Comparison of ENCODE assay signal across 37 cellular contexts in genomic region chr1:26522073-26522472, GRCh38.
"Had no signal": no experiment of that assay in that cellular context is flagged by ENCODE, and none has a peak within 500 bp of the region (broad histone marks: within the 10 kb centered on the region; RNA-seq: fewer than 3 reads in every experiment).

No MANE protein-coding gene starts in this region.

- DNase-seq: activated B cell treated with CpG ODN at 0.5 μM for 24 hours; activated CD4-positive, alpha-beta memory T cell treated with anti-CD3 and anti-CD28 coated beads, Interleukin-2, amount 10 ng/mL, durations not matched to agents 7 days and 5 days; activated CD4-positive, alpha-beta T cell treated with anti-CD3 and anti-CD28 coated beads for 4 hours; activated CD4-positive, alpha-beta T cell treated with anti-CD3 and anti-CD28 coated beads, Interleukin-2, amount 10 ng/mL, durations not matched to agents 24 days and 14 days; activated CD4-positive, alpha-beta T cell treated with anti-CD3 and anti-CD28 coated beads, Interleukin-2, amount 50 U/mL, for 1 hour; activated CD4-positive, alpha-beta T cell treated with anti-CD3 and anti-CD28 coated beads, Interleukin-2, amount 50 U/mL, for 4 hours; activated CD4-positive, CD25-positive, alpha-beta regulatory T cell treated with anti-CD3 and anti-CD28 coated beads, Interleukin-2, amount 50 U/mL, for 72 hours; activated CD8-positive, alpha-beta memory T cell treated with anti-CD3 and anti-CD28 coated beads for 24 hours; activated CD8-positive, alpha-beta memory T cell treated with anti-CD3 and anti-CD28 coated beads, Interleukin-2, amount 10 ng/mL, durations not matched to agents 7 days and 5 days; activated CD8-positive, alpha-beta memory T cell treated with anti-CD3 and anti-CD28 coated beads, Interleukin-2, amount 50 U/mL, for 48 hours; activated CD8-positive, alpha-beta T cell treated with anti-CD3 and anti-CD28 coated beads, Interleukin-2, amount 10 ng/mL, durations not matched to agents 7 days and 5 days; activated effector memory CD4-positive, alpha-beta T cell treated with Interleukin-2 at 50 U/mL for 16 hours; activated gamma-delta T cell; activated naive CD4-positive, alpha-beta T cell treated with anti-CD3 and anti-CD28 coated beads, Interleukin-2, amount 10 ng/mL, durations not matched to agents 7 days and 5 days; activated naive CD4-positive, alpha-beta T cell treated with Interleukin-2 at 50 U/mL for 16 hours; activated naive CD8-positive, alpha-beta T cell treated with anti-CD3 and anti-CD28 coated beads, Interleukin-2, amount 50 U/mL, for 24 hours; activated T-cell treated with anti-CD3 and anti-CD28 coated beads, Interleukin-2, amount 50 U/mL, for 24 hours; activated T-cell treated with anti-CD3 and anti-CD28 coated beads, Interleukin-2, amount 50 U/mL, for 48 hours; amygdala; anterior cingulate cortex; caudate nucleus; cerebellar nuclear complex; T-helper 1 cell; T-helper 2 cell; T-helper 9 cell had no signal

- H3K27me3 ChIP-seq: ascending aorta, cardiac muscle cell had no signal

- H3K27me3 Mint-ChIP-seq: activated naive CD4-positive, alpha-beta T cell treated with anti-CD3 and anti-CD28 coated beads, Interleukin-2, amount 50 U/mL, for 24 hours had no signal

- H3K36me3 Mint-ChIP-seq: activated CD8-positive, alpha-beta memory T cell treated with anti-CD3 and anti-CD28 coated beads, Interleukin-2, amount 10 ng/mL, durations not matched to agents 7 days and 5 days; activated naive CD4-positive, alpha-beta T cell treated with anti-CD3 and anti-CD28 coated beads, Interleukin-2, amount 10 ng/mL, durations not matched to agents 7 days and 5 days; activated naive CD4-positive, alpha-beta T cell treated with anti-CD3 and anti-CD28 coated beads, Interleukin-2, amount 50 U/mL, for 24 hours; activated naive CD8-positive, alpha-beta T cell; brain had no signal

- H3K9me3 Mint-ChIP-seq: activated B cell treated with CpG ODN at 0.5 μM for 24 hours; activated CD4-positive, alpha-beta memory T cell treated with anti-CD3 and anti-CD28 coated beads, Interleukin-2, amount 10 ng/mL, durations not matched to agents 7 days and 5 days; activated CD4-positive, alpha-beta T cell treated with anti-CD3 and anti-CD28 coated beads, Interleukin-2, amount 10 ng/mL, durations not matched to agents 24 days and 14 days; activated naive CD4-positive, alpha-beta T cell treated with anti-CD3 and anti-CD28 coated beads, Interleukin-2, amount 10 ng/mL, durations not matched to agents 7 days and 5 days; activated naive CD4-positive, alpha-beta T cell treated with anti-CD3 and anti-CD28 coated beads, Interleukin-2, amount 50 U/mL, for 24 hours; activated naive CD8-positive, alpha-beta T cell treated with anti-CD3 and anti-CD28 coated beads, Interleukin-2, amount 50 U/mL, for 24 hours; activated T-cell treated with anti-CD3 and anti-CD28 coated beads, Interleukin-2, amount 50 U/mL, for 24 hours; activated T-helper 2 cell treated with anti-CD3 and anti-CD28 coated beads, Interferon-gamma antibody, Interleukin-2, Interleukin-4, amounts not matched to agents 10 μg/mL and 5 μg/mL and 100 μg/mL, durations not matched to agents 14 hours and 24 hours and 36 hours; central memory CD8-positive, alpha-beta T cell; T-helper 1 cell treated with Interleukin-12 subunit alpha and Interleukin-12 subunit beta and Interleukin-4 antibody, amounts not matched to agents 30 μg/mL and 1 μg/mL, for 36 hours; T-helper 2 cell treated with Interferon-gamma antibody and Interleukin-4, amounts not matched to agents 5 μg/mL and 100 μg/mL, for 36 hours had no signal

- FAIRE-seq: bronchial epithelial cell, TTC549 had no signal

- H3K27ac ChIP-seq: ascending aorta, cardiac muscle cell, VCaP had no signal

- H3K27ac Mint-ChIP-seq: activated B cell treated with CpG ODN at 0.5 μM for 24 hours; activated CD4-positive, alpha-beta memory T cell treated with anti-CD3 and anti-CD28 coated beads, Interleukin-2, amount 10 ng/mL, durations not matched to agents 7 days and 5 days; activated CD4-positive, alpha-beta T cell treated with anti-CD3 and anti-CD28 coated beads, Interleukin-2, amount 10 ng/mL, durations not matched to agents 24 days and 14 days; activated CD8-positive, alpha-beta memory T cell treated with anti-CD3 and anti-CD28 coated beads, Interleukin-2, amount 10 ng/mL, durations not matched to agents 7 days and 5 days; activated CD8-positive, alpha-beta T cell treated with anti-CD3 and anti-CD28 coated beads, Interleukin-2, amount 10 ng/mL, durations not matched to agents 7 days and 5 days; activated naive CD4-positive, alpha-beta T cell treated with anti-CD3 and anti-CD28 coated beads, Interleukin-2, amount 10 ng/mL, durations not matched to agents 7 days and 5 days; activated naive CD4-positive, alpha-beta T cell treated with anti-CD3 and anti-CD28 coated beads, Interleukin-2, amount 50 U/mL, for 24 hours; activated naive CD8-positive, alpha-beta T cell; activated naive CD8-positive, alpha-beta T cell treated with anti-CD3 and anti-CD28 coated beads, Interleukin-2, amount 50 U/mL, for 24 hours; activated T-cell treated with anti-CD3 and anti-CD28 coated beads, Interleukin-2, amount 50 U/mL, for 24 hours; activated T-helper 2 cell treated with anti-CD3 and anti-CD28 coated beads, Interferon-gamma antibody, Interleukin-2, Interleukin-4, amounts not matched to agents 10 μg/mL and 5 μg/mL and 100 μg/mL, durations not matched to agents 14 hours and 24 hours and 36 hours; brain; T-helper 1 cell treated with Interleukin-12 subunit alpha and Interleukin-12 subunit beta and Interleukin-4 antibody, amounts not matched to agents 30 μg/mL and 1 μg/mL, for 36 hours; T-helper 2 cell treated with Interferon-gamma antibody and Interleukin-4, amounts not matched to agents 5 μg/mL and 100 μg/mL, for 36 hours had no signal

- ATAC-seq: activated CD8-positive, alpha-beta memory T cell treated with anti-CD3 and anti-CD28 coated beads, Interleukin-2, amount 10 ng/mL, durations not matched to agents 7 days and 5 days; activated CD8-positive, alpha-beta T cell treated with anti-CD3 and anti-CD28 coated beads, Interleukin-2, amount 10 ng/mL, durations not matched to agents 7 days and 5 days; activated naive CD8-positive, alpha-beta T cell treated with anti-CD3 and anti-CD28 coated beads, Interleukin-2, amount 50 U/mL, for 24 hours had no signal

- H3K4me3 ChIP-seq: ascending aorta, cardiac muscle cell had no signal

- H3K9me3 ChIP-seq: ascending aorta had no signal

- H3K4me1 Mint-ChIP-seq: activated B cell treated with CpG ODN at 0.5 μM for 24 hours; activated naive CD8-positive, alpha-beta T cell treated with anti-CD3 and anti-CD28 coated beads, Interleukin-2, amount 50 U/mL, for 24 hours; brain; central memory CD8-positive, alpha-beta T cell had no signal

- H3K4me1 ChIP-seq: ascending aorta had no signal

- H3K4me3 Mint-ChIP-seq: activated B cell treated with CpG ODN at 0.5 μM for 24 hours; activated CD4-positive, alpha-beta memory T cell treated with anti-CD3 and anti-CD28 coated beads, Interleukin-2, amount 10 ng/mL, durations not matched to agents 7 days and 5 days; activated CD4-positive, alpha-beta T cell treated with anti-CD3 and anti-CD28 coated beads, Interleukin-2, amount 10 ng/mL, durations not matched to agents 24 days and 14 days; activated CD8-positive, alpha-beta memory T cell treated with anti-CD3 and anti-CD28 coated beads, Interleukin-2, amount 10 ng/mL, durations not matched to agents 7 days and 5 days; activated CD8-positive, alpha-beta T cell treated with anti-CD3 and anti-CD28 coated beads, Interleukin-2, amount 10 ng/mL, durations not matched to agents 7 days and 5 days; activated naive CD4-positive, alpha-beta T cell treated with anti-CD3 and anti-CD28 coated beads, Interleukin-2, amount 10 ng/mL, durations not matched to agents 7 days and 5 days; activated naive CD4-positive, alpha-beta T cell treated with anti-CD3 and anti-CD28 coated beads, Interleukin-2, amount 50 U/mL, for 24 hours; activated naive CD8-positive, alpha-beta T cell; activated naive CD8-positive, alpha-beta T cell treated with anti-CD3 and anti-CD28 coated beads, Interleukin-2, amount 50 U/mL, for 24 hours; activated T-cell treated with anti-CD3 and anti-CD28 coated beads, Interleukin-2, amount 50 U/mL, for 24 hours; brain; central memory CD8-positive, alpha-beta T cell; T-helper 1 cell treated with Interleukin-12 subunit alpha and Interleukin-12 subunit beta and Interleukin-4 antibody, amounts not matched to agents 30 μg/mL and 1 μg/mL, for 36 hours; T-helper 2 cell treated with Interferon-gamma antibody and Interleukin-4, amounts not matched to agents 5 μg/mL and 100 μg/mL, for 36 hours had no signal

- H3K36me3 ChIP-seq: ascending aorta, cardiac muscle cell had no signal
